ENCODE assay signal across 27 cellular contexts in genomic region chr5:128040927-128041326, GRCh38.
"Had no signal": no experiment of that assay in that cellular context is flagged by ENCODE, and none has a peak within 500 bp of the region (broad histone marks: within the 10 kb centered on the region; RNA-seq: fewer than 3 reads in every experiment).

No MANE protein-coding gene starts in this region.

- DNase-seq: naive thymus-derived CD4-positive, alpha-beta T cell; natural killer cell; occipital lobe; ovary; posterior cingulate gyrus; psoas muscle; right cardiac atrium; right lobe of liver; sigmoid colon; stimulated activated CD4-positive, alpha-beta T cell treated with anti-CD3 and anti-CD28 coated beads, Interleukin-12 subunit alpha, Interleukin-12 subunit beta, amount 100 ng/mL, for 4 hours; stimulated activated CD4-positive, alpha-beta T cell treated with anti-CD3 and anti-CD28 coated beads, Interleukin-1b, Interleukin-23, amount 100 ng/mL, for 48 hours; stimulated activated CD4-positive, alpha-beta T cell treated with anti-CD3 and anti-CD28 coated beads, Interleukin-4, amount 100 ng/mL, for 1 hour; stimulated activated CD4-positive, alpha-beta T cell treated with anti-CD3 and anti-CD28 coated beads, Interleukin-4, amount 100 ng/mL, for 4 hours; stimulated activated CD8-positive, alpha-beta memory T cell treated with anti-CD3 and anti-CD28 coated beads, Interleukin-4, amount 100 ng/mL, for 48 hours; stimulated activated naive CD4-positive, alpha-beta T cell; stimulated activated naive CD8-positive, alpha-beta T cell treated with anti-CD3 and anti-CD28 coated beads, Interleukin-15, amount 100 ng/mL, for 72 hours; stimulated activated naive CD8-positive, alpha-beta T cell treated with anti-CD3 and anti-CD28 coated beads, Interleukin-15, Interleukin-2, amounts not matched to agents 100 U/mL and 50 U/mL, for 24 hours; substantia nigra; testis; tibial artery; transverse colon; upper lobe of right lung; uterus had no signal

- H3K4me1 ChIP-seq: neural progenitor cell, parathyroid adenoma, psoas muscle, right lobe of liver, sigmoid colon, testis, transverse colon, uterus had no signal

- H3K36me3 ChIP-seq: neural progenitor cell, ovary, right lobe of liver, sigmoid colon, suprapubic skin, transverse colon, upper lobe of right lung, uterus had no signal

- H3K9me3 ChIP-seq: ovary, psoas muscle, right lobe of liver, sigmoid colon, suprapubic skin, testis, tibial artery, transverse colon, upper lobe of right lung, uterus had no signal

- H3K27ac ChIP-seq: neural progenitor cell, ovary, parathyroid adenoma, psoas muscle, right lobe of liver, sigmoid colon, suprapubic skin, testis, tibial artery, transverse colon, upper lobe of right lung, uterus had no signal

- ATAC-seq: naive thymus-derived CD4-positive, alpha-beta T cell; natural killer cell; psoas muscle; right cardiac atrium; right lobe of liver; stimulated activated memory B cell treated with anti-CD40 and anti-IgM and Interleukin-4, amounts not matched to agents 10 μg/mL and 1 μg/mL and 100 μg/mL, for 72 hours; stimulated activated naive CD8-positive, alpha-beta T cell treated with anti-CD3 and anti-CD28 coated beads, Interleukin-15, amount 100 ng/mL, for 72 hours; stimulated activated naive CD8-positive, alpha-beta T cell treated with anti-CD3 and anti-CD28 coated beads, Interleukin-15, Interleukin-2, amounts not matched to agents 100 U/mL and 50 U/mL, for 24 hours; upper lobe of right lung had no signal

- H3K27me3 ChIP-seq: neural progenitor cell, ovary, right lobe of liver, sigmoid colon, suprapubic skin, testis, tibial artery, transverse colon, upper lobe of right lung, uterus had no signal

- H3K4me3 ChIP-seq: neural progenitor cell, ovary, psoas muscle, right lobe of liver, sigmoid colon, suprapubic skin, testis, tibial artery, transverse colon, upper lobe of right lung, uterus had no signal
